In the genomic region with DNA sequence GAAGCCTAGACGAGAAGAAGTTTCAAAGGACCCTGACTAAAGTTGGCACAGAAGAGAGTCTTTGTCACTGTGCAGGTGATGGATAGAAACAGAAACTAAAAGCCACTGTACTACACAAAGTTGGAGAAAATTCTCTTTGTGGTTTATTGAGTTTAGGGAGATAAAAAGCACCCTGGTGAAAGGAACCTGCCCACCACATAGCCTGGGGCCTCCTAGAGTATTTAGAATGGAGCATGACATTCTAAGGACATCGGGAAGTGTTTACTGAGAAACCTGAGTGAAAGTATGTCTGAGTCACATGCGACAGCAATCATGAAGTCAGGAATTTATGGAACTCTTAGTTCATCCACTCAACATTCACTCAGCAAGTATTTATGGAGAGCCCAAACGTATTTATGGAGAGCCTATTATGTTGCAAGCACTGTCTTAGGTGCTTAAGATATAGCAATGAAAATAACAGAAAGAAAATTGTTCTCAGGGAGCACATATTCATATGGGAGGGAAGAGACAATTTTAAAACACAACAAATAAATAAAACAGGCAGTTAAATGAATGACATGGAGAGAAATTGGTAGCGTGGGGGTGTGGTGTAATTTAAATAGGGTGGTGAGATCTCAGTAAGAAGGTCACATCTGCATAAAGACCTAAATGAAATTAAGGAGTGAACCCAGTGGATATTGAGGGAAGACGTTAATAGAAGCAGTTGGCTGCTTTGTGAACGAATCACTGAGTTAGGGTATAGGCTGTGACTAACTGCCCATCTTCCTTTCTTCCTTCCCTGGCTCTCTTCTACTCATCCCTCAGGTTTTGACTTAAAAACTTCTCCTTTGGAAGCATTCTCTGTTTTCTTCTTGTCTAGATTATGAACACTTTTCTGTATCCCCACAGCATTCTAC, we compare ENCODE assay signal across 1 cellular context.
A peak's percentile ranks its signal among the peaks of the same experiment; 100 is the strongest.
TF ChIP-seq lines count a peak whose summit lies in the region.

No MANE protein-coding gene starts in this region.

TF ChIP-seq in HEK293, 187 proteins besides CTCF, POLR2A, EP300 and RAD21 (continued from another document and continues in another):
- 0 out of 2 replicates have a peak, but pooled peaks have one; percentile 43 for TF ChIP-seq ZNF184 (tag by site-specific recombination; IDR thresholded peaks at IDR 0.05)
- TF ChIP-seq ZFP41 (tag by site-specific recombination; IDR thresholded peaks at IDR 0.05; ENCODE audit: borderline replicate concordance): no peak
- TF ChIP-seq, protein P1, sequence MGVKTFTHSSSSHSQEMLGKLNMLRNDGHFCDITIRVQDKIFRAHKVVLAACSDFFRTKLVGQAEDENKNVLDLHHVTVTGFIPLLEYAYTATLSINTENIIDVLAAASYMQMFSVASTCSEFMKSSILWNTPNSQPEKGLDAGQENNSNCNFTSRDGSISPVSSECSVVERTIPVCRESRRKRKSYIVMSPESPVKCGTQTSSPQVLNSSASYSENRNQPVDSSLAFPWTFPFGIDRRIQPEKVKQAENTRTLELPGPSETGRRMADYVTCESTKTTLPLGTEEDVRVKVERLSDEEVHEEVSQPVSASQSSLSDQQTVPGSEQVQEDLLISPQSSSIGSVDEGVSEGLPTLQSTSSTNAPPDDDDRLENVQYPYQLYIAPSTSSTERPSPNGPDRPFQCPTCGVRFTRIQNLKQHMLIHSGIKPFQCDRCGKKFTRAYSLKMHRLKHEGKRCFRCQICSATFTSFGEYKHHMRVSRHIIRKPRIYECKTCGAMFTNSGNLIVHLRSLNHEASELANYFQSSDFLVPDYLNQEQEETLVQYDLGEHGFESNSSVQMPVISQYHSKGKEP (tag by site-specific recombination; IDR thresholded peaks at IDR 0.05): peak; percentile 87
- TF ChIP-seq, protein P2, sequence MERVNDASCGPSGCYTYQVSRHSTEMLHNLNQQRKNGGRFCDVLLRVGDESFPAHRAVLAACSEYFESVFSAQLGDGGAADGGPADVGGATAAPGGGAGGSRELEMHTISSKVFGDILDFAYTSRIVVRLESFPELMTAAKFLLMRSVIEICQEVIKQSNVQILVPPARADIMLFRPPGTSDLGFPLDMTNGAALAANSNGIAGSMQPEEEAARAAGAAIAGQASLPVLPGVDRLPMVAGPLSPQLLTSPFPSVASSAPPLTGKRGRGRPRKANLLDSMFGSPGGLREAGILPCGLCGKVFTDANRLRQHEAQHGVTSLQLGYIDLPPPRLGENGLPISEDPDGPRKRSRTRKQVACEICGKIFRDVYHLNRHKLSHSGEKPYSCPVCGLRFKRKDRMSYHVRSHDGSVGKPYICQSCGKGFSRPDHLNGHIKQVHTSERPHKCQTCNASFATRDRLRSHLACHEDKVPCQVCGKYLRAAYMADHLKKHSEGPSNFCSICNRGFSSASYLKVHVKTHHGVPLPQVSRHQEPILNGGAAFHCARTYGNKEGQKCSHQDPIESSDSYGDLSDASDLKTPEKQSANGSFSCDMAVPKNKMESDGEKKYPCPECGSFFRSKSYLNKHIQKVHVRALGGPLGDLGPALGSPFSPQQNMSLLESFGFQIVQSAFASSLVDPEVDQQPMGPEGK (tag by site-specific recombination; IDR thresholded peaks at IDR 0.05): no peak
- TF ChIP-seq HOXC10 (CRISPR knock-in tag; IDR thresholded peaks at IDR 0.05): no peak
- no peak for TF ChIP-seq ZNF529 (tag by site-specific recombination; IDR thresholded peaks at IDR 0.05; ENCODE audit: insufficient replicate concordance)
- TF ChIP-seq, protein P3, sequence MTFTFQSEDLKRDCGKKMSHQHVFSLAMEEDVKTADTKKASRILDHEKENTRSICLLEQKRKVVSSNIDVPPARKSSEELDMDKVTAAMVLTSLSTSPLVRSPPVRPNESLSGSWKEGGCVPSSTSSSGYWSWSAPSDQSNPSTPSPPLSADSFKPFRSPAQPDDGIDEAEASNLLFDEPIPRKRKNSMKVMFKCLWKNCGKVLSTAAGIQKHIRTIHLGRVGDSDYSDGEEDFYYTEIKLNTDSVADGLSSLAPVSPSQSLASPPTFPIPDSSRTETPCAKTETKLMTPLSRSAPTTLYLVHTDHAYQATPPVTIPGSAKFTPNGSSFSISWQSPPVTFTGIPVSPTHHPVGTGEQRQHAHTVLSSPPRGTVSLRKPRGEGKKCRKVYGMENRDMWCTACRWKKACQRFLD (tag by site-specific recombination; IDR thresholded peaks at IDR 0.05): no peak
- peak; percentile 62 for TF ChIP-seq ZNF2 (tag by site-specific recombination; IDR thresholded peaks at IDR 0.05)
- TF ChIP-seq ZNF24 (tag by site-specific recombination; IDR thresholded peaks at IDR 0.05): peak; percentile 90
- TF ChIP-seq YY2 (tag by site-specific recombination; IDR thresholded peaks at IDR 0.05): no peak
- no peak for TF ChIP-seq HOXA7 (CRISPR knock-in tag; IDR thresholded peaks at IDR 0.05; ENCODE audit: borderline replicate concordance)
- no peak for TF ChIP-seq SCRT1 (tag by site-specific recombination; IDR thresholded peaks at IDR 0.05; ENCODE audit: borderline replicate concordance)
- no peak for TF ChIP-seq ZFHX2 (tag by site-specific recombination; conservative IDR thresholded peaks at IDR 0.05)
- TF ChIP-seq RBAK (tag by site-specific recombination; IDR thresholded peaks at IDR 0.05): no peak
- TF ChIP-seq, protein P4, sequence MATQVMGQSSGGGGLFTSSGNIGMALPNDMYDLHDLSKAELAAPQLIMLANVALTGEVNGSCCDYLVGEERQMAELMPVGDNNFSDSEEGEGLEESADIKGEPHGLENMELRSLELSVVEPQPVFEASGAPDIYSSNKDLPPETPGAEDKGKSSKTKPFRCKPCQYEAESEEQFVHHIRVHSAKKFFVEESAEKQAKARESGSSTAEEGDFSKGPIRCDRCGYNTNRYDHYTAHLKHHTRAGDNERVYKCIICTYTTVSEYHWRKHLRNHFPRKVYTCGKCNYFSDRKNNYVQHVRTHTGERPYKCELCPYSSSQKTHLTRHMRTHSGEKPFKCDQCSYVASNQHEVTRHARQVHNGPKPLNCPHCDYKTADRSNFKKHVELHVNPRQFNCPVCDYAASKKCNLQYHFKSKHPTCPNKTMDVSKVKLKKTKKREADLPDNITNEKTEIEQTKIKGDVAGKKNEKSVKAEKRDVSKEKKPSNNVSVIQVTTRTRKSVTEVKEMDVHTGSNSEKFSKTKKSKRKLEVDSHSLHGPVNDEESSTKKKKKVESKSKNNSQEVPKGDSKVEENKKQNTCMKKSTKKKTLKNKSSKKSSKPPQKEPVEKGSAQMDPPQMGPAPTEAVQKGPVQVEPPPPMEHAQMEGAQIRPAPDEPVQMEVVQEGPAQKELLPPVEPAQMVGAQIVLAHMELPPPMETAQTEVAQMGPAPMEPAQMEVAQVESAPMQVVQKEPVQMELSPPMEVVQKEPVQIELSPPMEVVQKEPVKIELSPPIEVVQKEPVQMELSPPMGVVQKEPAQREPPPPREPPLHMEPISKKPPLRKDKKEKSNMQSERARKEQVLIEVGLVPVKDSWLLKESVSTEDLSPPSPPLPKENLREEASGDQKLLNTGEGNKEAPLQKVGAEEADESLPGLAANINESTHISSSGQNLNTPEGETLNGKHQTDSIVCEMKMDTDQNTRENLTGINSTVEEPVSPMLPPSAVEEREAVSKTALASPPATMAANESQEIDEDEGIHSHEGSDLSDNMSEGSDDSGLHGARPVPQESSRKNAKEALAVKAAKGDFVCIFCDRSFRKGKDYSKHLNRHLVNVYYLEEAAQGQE (tag by site-specific recombination; IDR thresholded peaks at IDR 0.05): 0 out of 2 replicates have a peak, but pooled peaks have one; percentile 45
- TF ChIP-seq ZXDB (tag by site-specific recombination; IDR thresholded peaks at IDR 0.05): peak; percentile 76
- TF ChIP-seq, protein P5, sequence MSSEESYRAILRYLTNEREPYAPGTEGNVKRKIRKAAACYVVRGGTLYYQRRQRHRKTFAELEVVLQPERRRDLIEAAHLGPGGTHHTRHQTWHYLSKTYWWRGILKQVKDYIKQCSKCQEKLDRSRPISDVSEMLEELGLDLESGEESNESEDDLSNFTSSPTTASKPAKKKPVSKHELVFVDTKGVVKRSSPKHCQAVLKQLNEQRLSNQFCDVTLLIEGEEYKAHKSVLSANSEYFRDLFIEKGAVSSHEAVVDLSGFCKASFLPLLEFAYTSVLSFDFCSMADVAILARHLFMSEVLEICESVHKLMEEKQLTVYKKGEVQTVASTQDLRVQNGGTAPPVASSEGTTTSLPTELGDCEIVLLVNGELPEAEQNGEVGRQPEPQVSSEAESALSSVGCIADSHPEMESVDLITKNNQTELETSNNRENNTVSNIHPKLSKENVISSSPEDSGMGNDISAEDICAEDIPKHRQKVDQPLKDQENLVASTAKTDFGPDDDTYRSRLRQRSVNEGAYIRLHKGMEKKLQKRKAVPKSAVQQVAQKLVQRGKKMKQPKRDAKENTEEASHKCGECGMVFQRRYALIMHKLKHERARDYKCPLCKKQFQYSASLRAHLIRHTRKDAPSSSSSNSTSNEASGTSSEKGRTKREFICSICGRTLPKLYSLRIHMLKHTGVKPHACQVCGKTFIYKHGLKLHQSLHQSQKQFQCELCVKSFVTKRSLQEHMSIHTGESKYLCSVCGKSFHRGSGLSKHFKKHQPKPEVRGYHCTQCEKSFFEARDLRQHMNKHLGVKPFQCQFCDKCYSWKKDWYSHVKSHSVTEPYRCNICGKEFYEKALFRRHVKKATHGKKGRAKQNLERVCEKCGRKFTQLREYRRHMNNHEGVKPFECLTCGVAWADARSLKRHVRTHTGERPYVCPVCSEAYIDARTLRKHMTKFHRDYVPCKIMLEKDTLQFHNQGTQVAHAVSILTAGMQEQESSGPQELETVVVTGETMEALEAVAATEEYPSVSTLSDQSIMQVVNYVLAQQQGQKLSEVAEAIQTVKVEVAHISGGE (tag by site-specific recombination; conservative IDR thresholded peaks at IDR 0.05; ENCODE audit: low read depth): no peak
- peak; percentile 79 for TF ChIP-seq FEZF1 (tag by site-specific recombination; IDR thresholded peaks at IDR 0.05)
- no peak for TF ChIP-seq ZNF202 (tag by site-specific recombination; IDR thresholded peaks at IDR 0.05; ENCODE audit: borderline replicate concordance)
- TF ChIP-seq, protein P6, sequence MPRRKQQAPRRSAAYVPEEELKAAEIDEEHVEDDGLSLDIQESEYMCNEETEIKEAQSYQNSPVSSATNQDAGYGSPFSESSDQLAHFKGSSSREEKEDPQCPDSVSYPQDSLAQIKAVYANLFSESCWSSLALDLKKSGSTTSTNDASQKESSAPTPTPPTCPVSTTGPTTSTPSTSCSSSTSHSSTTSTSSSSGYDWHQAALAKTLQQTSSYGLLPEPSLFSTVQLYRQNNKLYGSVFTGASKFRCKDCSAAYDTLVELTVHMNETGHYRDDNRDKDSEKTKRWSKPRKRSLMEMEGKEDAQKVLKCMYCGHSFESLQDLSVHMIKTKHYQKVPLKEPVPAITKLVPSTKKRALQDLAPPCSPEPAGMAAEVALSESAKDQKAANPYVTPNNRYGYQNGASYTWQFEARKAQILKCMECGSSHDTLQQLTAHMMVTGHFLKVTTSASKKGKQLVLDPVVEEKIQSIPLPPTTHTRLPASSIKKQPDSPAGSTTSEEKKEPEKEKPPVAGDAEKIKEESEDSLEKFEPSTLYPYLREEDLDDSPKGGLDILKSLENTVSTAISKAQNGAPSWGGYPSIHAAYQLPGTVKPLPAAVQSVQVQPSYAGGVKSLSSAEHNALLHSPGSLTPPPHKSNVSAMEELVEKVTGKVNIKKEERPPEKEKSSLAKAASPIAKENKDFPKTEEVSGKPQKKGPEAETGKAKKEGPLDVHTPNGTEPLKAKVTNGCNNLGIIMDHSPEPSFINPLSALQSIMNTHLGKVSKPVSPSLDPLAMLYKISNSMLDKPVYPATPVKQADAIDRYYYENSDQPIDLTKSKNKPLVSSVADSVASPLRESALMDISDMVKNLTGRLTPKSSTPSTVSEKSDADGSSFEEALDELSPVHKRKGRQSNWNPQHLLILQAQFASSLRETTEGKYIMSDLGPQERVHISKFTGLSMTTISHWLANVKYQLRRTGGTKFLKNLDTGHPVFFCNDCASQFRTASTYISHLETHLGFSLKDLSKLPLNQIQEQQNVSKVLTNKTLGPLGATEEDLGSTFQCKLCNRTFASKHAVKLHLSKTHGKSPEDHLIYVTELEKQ (tag by site-specific recombination; IDR thresholded peaks at IDR 0.05; ENCODE audit: borderline replicate concordance): peak; percentile 93
- no peak for TF ChIP-seq ZNF274 (IDR thresholded peaks at IDR 0.05; ENCODE audit: low read length)
- TF ChIP-seq ZNF274 (tag by site-specific recombination; IDR thresholded peaks at IDR 0.05; ENCODE audit: borderline replicate concordance): no peak
- TF ChIP-seq, protein P7, sequence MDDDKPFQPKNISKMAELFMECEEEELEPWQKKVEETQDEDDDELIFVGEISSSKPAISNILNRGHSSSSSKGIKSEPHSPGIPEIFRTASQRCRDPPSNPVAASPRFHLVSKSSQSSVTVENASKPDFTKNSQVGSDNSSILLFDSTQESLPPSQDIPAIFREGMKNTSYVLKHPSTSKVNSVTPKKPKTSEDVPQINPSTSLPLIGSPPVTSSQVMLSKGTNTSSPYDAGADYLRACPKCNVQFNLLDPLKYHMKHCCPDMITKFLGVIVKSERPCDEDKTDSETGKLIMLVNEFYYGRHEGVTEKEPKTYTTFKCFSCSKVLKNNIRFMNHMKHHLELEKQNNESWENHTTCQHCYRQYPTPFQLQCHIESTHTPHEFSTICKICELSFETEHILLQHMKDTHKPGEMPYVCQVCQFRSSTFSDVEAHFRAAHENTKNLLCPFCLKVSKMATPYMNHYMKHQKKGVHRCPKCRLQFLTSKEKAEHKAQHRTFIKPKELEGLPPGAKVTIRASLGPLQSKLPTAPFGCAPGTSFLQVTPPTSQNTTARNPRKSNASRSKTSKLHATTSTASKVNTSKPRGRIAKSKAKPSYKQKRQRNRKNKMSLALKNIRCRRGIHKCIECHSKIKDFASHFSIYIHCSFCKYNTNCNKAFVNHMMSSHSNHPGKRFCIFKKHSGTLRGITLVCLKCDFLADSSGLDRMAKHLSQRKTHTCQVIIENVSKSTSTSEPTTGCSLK (tag by site-specific recombination; IDR thresholded peaks at IDR 0.05): no peak
- no peak for TF ChIP-seq GLIS2 (tag by site-specific recombination; IDR thresholded peaks at IDR 0.05)
- 0 out of 2 replicates have a peak, but pooled peaks have one; percentile 41 for TF ChIP-seq KLF9 (tag by site-specific recombination; IDR thresholded peaks at IDR 0.05; ENCODE audit: low read depth)
- no peak for TF ChIP-seq ZNF623 (tag by site-specific recombination; IDR thresholded peaks at IDR 0.05)
- peak; percentile 90; the same call in 1 of the 2 replicates for TF ChIP-seq ZNF561 (tag by site-specific recombination; IDR thresholded peaks at IDR 0.05; ENCODE audit: borderline replicate concordance)
- TF ChIP-seq ZNF292 (tag by site-specific recombination; IDR thresholded peaks at IDR 0.05; ENCODE audit: borderline replicate concordance, low read depth): no peak
- TF ChIP-seq, protein P8, sequence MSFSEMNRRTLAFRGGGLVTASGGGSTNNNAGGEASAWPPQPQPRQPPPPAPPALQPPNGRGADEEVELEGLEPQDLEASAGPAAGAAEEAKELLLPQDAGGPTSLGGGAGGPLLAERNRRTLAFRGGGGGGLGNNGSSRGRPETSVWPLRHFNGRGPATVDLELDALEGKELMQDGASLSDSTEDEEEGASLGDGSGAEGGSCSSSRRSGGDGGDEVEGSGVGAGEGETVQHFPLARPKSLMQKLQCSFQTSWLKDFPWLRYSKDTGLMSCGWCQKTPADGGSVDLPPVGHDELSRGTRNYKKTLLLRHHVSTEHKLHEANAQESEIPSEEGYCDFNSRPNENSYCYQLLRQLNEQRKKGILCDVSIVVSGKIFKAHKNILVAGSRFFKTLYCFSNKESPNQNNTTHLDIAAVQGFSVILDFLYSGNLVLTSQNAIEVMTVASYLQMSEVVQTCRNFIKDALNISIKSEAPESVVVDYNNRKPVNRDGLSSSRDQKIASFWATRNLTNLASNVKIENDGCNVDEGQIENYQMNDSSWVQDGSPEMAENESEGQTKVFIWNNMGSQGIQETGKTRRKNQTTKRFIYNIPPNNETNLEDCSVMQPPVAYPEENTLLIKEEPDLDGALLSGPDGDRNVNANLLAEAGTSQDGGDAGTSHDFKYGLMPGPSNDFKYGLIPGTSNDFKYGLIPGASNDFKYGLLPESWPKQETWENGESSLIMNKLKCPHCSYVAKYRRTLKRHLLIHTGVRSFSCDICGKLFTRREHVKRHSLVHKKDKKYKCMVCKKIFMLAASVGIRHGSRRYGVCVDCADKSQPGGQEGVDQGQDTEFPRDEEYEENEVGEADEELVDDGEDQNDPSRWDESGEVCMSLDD (tag by site-specific recombination; IDR thresholded peaks at IDR 0.05): no peak
- TF ChIP-seq ZNF10 (tag by site-specific recombination; IDR thresholded peaks at IDR 0.05): peak; percentile 70; the same call in 1 of the 2 replicates
- TF ChIP-seq YY1 (tag by site-specific recombination; IDR thresholded peaks at IDR 0.05): no peak
